ENCODE assay signal across 8 cellular contexts in the genomic region with DNA sequence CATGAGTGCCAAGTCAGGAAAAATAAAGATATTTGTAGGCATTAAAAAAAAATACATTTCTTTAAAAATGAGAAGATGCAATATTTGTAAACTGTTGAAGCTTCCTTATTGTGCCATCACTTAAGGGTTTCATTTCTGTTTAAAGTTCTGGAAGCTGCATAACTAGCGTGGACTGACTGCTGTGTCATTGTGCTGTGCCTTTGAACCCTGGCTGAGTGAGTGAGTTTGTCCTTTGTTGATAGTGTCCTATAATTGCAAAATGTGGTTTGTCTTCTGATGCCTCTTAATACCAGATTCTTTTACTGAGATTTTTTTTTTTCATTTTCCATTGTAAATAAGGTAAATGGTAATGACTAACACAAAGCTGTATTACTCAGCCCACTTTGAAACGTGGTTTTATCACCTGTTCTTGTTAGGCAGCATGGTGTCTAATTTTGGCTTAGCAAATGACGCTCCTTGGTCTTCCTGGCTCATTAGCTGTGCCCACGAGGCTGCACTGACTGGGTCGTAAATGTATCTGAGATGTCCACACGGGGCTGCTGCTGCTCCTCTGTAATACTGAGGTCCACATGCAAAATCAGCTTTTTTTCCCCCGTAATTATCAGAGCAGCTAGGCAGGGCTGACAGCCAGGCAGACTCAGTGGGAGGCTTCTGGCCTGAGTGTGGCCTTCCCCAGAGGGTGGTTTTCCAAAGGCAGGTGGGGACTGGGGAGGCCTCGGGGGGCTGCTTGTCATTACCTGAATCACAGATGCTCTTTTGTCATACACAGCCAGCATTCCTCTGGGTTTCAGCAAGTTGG. TPM values are rescaled to one million over a fixed set of nuclear protein-coding genes. Genes with fewer than 3 reads are reported as not detected.
A peak's percentile ranks its signal among the peaks of the same experiment; 100 is the strongest.
DNase-seq lines count a peak whose midpoint lies in the region; ATAC-seq and TF ChIP-seq lines count a peak whose summit lies in the region.

No MANE protein-coding gene starts in this region.

- no peak overlapping the region for H3K27ac ChIP-seq in OCI-LY7 (ENCODE audit: low read depth, low read length, poor library complexity, severe bottlenecking)

- TF ChIP-seq CTCF in OCI-LY7 (conservative IDR thresholded peaks at IDR 0.05; ENCODE audit: low read length), result peak; percentile 32; the same call in 1 of the 2 replicates

- CTCF ChIA-PET in OCI-LY7 (lab: Charles Lee; ENCODE audit: unreplicated experiment), result no interaction called here

- DNase-seq in DMS 273 (lab: John Stamatoyannopoulos, UW; ENCODE audit: unreplicated experiment) (peak; percentile 44), DMS 273 treated with DMSO at 0.1 percent for 48 hours (lab: John Stamatoyannopoulos, UW) (no peak), OCI-LY7 (ENCODE audit: low spot score) (peak; percentile 9), cerebellum (ENCODE audit: low spot score) (peak; percentile 48), myocyte (ENCODE audit: low read depth) (peak; percentile 96), T-helper 9 cell (no peak)

- no peaks in the 10 kb centered on the region for H3K9me2 ChIP-seq in OCI-LY7 (ENCODE audit: insufficient read depth, low read length)

- no peak overlapping the region for H2AFZ ChIP-seq in OCI-LY7 (ENCODE audit: low read length)

- no peaks in the 10 kb centered on the region for H3K9me3 ChIP-seq in OCI-LY7 (ENCODE audit: low read length)

- no peaks in the 10 kb centered on the region for H3K79me2 ChIP-seq in OCI-LY7 (ENCODE audit: insufficient read depth, low read depth, low read length)

- no peaks in the 10 kb centered on the region for H3K4me1 ChIP-seq in OCI-LY7 (ENCODE audit: insufficient read depth, low read length, poor library complexity, severe bottlenecking)

- intact Hi-C loops in OCI-LY7 (cut with micrococcal nuclease; ENCODE audit: unreplicated experiment), result no loop called here

- peaks cover 53% of the 10 kb centered on the region; the same call in 1 of the 2 replicates for H3K36me3 ChIP-seq in OCI-LY7 (ENCODE audit: insufficient read depth, low read length)

- TSS peak; percentile 14 for BruUV-seq in OCI-LY7 (replicated peaks; lab: Mats Ljungman, UMichigan)

- ATAC-seq in GM19395 (IDR thresholded peaks at IDR 0.05; ENCODE audit: unreplicated experiment), result no peak
- no peak for ATAC-seq in GM18520 (IDR thresholded peaks at IDR 0.05; ENCODE audit: unreplicated experiment)

- H3K4me3 ChIP-seq in OCI-LY7 (ENCODE audit: low read depth, low read length, poor library complexity, severe bottlenecking), result no peak overlapping the region

- POLR2A ChIA-PET in OCI-LY7 (lab: Charles Lee), result interaction anchor here (0.6 kb wide), 1 partner anchor 508 kb away, joined by 3 read pairs; no protein-coding TSS in a partner anchor

- H4K20me1 ChIP-seq in OCI-LY7 (ENCODE audit: insufficient read depth, low read length), result no peaks in the 10 kb centered on the region

- no peak overlapping the region for H3K4me2 ChIP-seq in OCI-LY7 (ENCODE audit: low read length)

RNA-seq across cellular contexts. Expression of a gene that starts 14.8 kb away (rescaled TPM):
- 12.0 and 19.8 TPM in 2 replicates for total RNA-seq in OCI-LY7 (2014; rRNA removed; shearing (Covaris generic))
- 14.3 and 17.1 TPM in 2 replicates for total RNA-seq in OCI-LY7 (2022)
- 20.9 TPM for total RNA-seq in cerebellum
- 11.2 and 13.7 TPM in 2 replicates for total RNA-seq in myocyte
- 8.4 TPM for polyA plus RNA-seq in myocyte (2012)

RNA-seq across cellular contexts. Expression of a gene that starts 33.4 kb away (rescaled TPM):
- 1.4 and 2.4 TPM in 2 replicates for total RNA-seq in OCI-LY7 (2014; rRNA removed; shearing (Covaris generic))
- 2.4 and 3.9 TPM in 2 replicates for total RNA-seq in OCI-LY7 (2022)
- total RNA-seq in cerebellum, result 0.27 TPM
- 1.2 and 1.4 TPM in 2 replicates for total RNA-seq in myocyte
- polyA plus RNA-seq in myocyte (2012), result 7.7 TPM

RNA-seq across cellular contexts. Expression of a gene that starts 48.3 kb away (rescaled TPM):
- total RNA-seq in OCI-LY7 (2014; rRNA removed; shearing (Covaris generic)), result not detected in 2 replicates
- total RNA-seq in OCI-LY7 (2022) (not detected in 2 replicates), cerebellum (2.3 TPM), myocyte (not detected in 2 replicates)
- polyA plus RNA-seq in myocyte (2012), result 0.34 TPM

Comparison
In these comparisons a context has a peak if more than half of its experiments do, and no peak if none do; other contexts are left out.
1. DNase-seq: peak in DMS 273 (single experiment), OCI-LY7 (single experiment), cerebellum (single experiment) and myocyte (single experiment); none in DMS 273 treated with DMSO at 0.1 percent for 48 hours (single experiment) and T-helper 9 cell (single experiment).